Comparison of ENCODE assay signal across 8 cellular contexts in genomic region chr2:48448274-48449061, GRCh38. TPM values are rescaled to one million over a fixed set of nuclear protein-coding genes. Genes with fewer than 3 reads are reported as not detected.
DNase-seq lines count a peak whose midpoint lies in the region; ATAC-seq, FAIRE-seq and TF ChIP-seq lines count a peak whose summit lies in the region.

No MANE protein-coding gene starts in this region.

- POLR2A ChIA-PET in IMR-90 (lab: Charles Lee; ENCODE audit: unreplicated experiment), result no interaction called here

- H3K27me3 Mint-ChIP-seq in CD4-positive, CD25-positive, alpha-beta regulatory T cell, result no peaks in the 10 kb centered on the region

- peaks cover 23% of the 10 kb centered on the region for H3K36me3 ChIP-seq in CD4-positive, CD25-positive, alpha-beta regulatory T cell (ENCODE audit: control insufficient read depth, insufficient read depth, low read length)
- H3K36me3 ChIP-seq in IMR-90 (ENCODE audit: control insufficient read depth, insufficient read depth, low read length) (peaks cover 9% of the 10 kb centered on the region), adipocyte (ENCODE audit: control insufficient read depth, insufficient read depth, low read length, severe bottlenecking) (peaks cover 9% of the 10 kb centered on the region)

- H2AK5ac ChIP-seq in IMR-90 (ENCODE audit: low read depth, low read length), result no peak overlapping the region

- H3K27ac Mint-ChIP-seq in CD4-positive, CD25-positive, alpha-beta regulatory T cell, result peak overlapping the region; percentile 48 to 95 (median 79)

- no peak overlapping the region for H4K5ac ChIP-seq in IMR-90 (ENCODE audit: low read depth, low read length)

- no peak overlapping the region for H2BK120ac ChIP-seq in IMR-90 (ENCODE audit: low read depth, low read length)

- H3K27ac ChIP-seq in CD4-positive, CD25-positive, alpha-beta regulatory T cell (ENCODE audit: insufficient read depth, low read length, poor library complexity, severe bottlenecking), result peak overlapping the region; percentile 63
- no peak overlapping the region for H3K27ac ChIP-seq in IMR-90 (ENCODE audit: insufficient read depth, low read length)

- H2AK9ac ChIP-seq in IMR-90 (replicated peaks; ENCODE audit: low read depth, low read length, poor library complexity), result no peak overlapping the region

- H2AFZ ChIP-seq in IMR-90 (replicated peaks; ENCODE audit: low read length, poor library complexity), result no peak overlapping the region

- H3K23ac ChIP-seq in IMR-90 (ENCODE audit: low read depth, low read length), result no peak overlapping the region

- peak in 2 of 3 donors; percentile 44 to 73 for DNase-seq in CD4-positive, CD25-positive, alpha-beta regulatory T cell
- DNase-seq in IMR-90 (peak; percentile 71), adipocyte (ENCODE audit: low read depth) (peak; percentile 82), medulla oblongata (ENCODE audit: extremely low spot score) (peak; percentile 50), cerebellum (ENCODE audit: low spot score) (no peak), NCI-H526 treated with DMSO at 0.1 percent for 48 hours (lab: John Stamatoyannopoulos, UW) (no peak), urothelium cell line (ENCODE audit: low spot score) (no peak)

- H2BK15ac ChIP-seq in IMR-90 (ENCODE audit: low read depth, low read length), result no peak overlapping the region

- dilution Hi-C loops in IMR-90 (cut with HindIII; ENCODE audit: low sequenced_read_pairs, unreplicated experiment), result no loop called here

- TF ChIP-seq POLR2A in IMR-90 (IDR thresholded peaks at IDR 0.05; ENCODE audit: low read depth, low read length), result no peak

- H4K20me1 ChIP-seq in IMR-90 (ENCODE audit: insufficient read depth, low read length), result no peaks in the 10 kb centered on the region

- no CpG with 5 or more reads among the region's 5 CpGs for WGBS in IMR-90 (ENCODE audit: extremely low coverage in 2 of 2, insufficient read length in 1 of 2), 2 experiments

- 0 out of 2 replicates have a peak overlapping the region, but pooled peaks have one; percentile 42 for H3K4me2 ChIP-seq in IMR-90 (ENCODE audit: low read depth, low read length)

- CTCF ChIA-PET in IMR-90 (lab: Yijun Ruan, JAX), result interaction anchor here (0.7 to 1.0 kb wide), 2 partner anchors 67 to 162 kb away, joined by 3 read pairs; no protein-coding TSS in a partner anchor

- peak overlapping the region; percentile 65 for H3K4me3 ChIP-seq in CD4-positive, CD25-positive, alpha-beta regulatory T cell (ENCODE audit: low read depth, low read length)
- H3K4me3 ChIP-seq in IMR-90 (ENCODE audit: insufficient read depth, low read depth, low read length), result no peak overlapping the region
- peak overlapping the region; percentile 60 for H3K4me3 ChIP-seq in adipocyte (ENCODE audit: low read length)

- no peak overlapping the region for H2BK20ac ChIP-seq in IMR-90 (ENCODE audit: low read depth, low read length)

- H3K36me3 Mint-ChIP-seq in CD4-positive, CD25-positive, alpha-beta regulatory T cell, result peaks cover 17% of the 10 kb centered on the region

- no peak overlapping the region for H4K8ac ChIP-seq in IMR-90 (ENCODE audit: low read depth in 2 of 2, low read length in 2 of 2)

- no peaks in the 10 kb centered on the region for H3K9me3 ChIP-seq in CD4-positive, CD25-positive, alpha-beta regulatory T cell (ENCODE audit: control insufficient read depth in 2 of 2, low read length in 2 of 2)
- H3K9me3 ChIP-seq in IMR-90 (ENCODE audit: control insufficient read depth, insufficient read depth, low read length) (no peaks in the 10 kb centered on the region), adipocyte (ENCODE audit: control insufficient read depth, low read length) (no peaks in the 10 kb centered on the region)

- no peak overlapping the region for H3K56ac ChIP-seq in IMR-90 (ENCODE audit: extremely low read depth, insufficient read depth, low read length)

- H3K9me3 Mint-ChIP-seq in CD4-positive, CD25-positive, alpha-beta regulatory T cell, result no peaks in the 10 kb centered on the region

- no TSS peak for BruUV-seq in IMR-90 (replicated peaks; lab: Mats Ljungman, UMichigan)

- in situ Hi-C loops in IMR-90 (cut with MboI; ENCODE audit: low sequenced_read_pairs), result no loop called here

- H3K27me3 ChIP-seq in CD4-positive, CD25-positive, alpha-beta regulatory T cell (ENCODE audit: control insufficient read depth, insufficient read depth, low read length), result no peaks in the 10 kb centered on the region
- H3K27me3 ChIP-seq in IMR-90 (ENCODE audit: control insufficient read depth, insufficient read depth, low read length) (no peaks in the 10 kb centered on the region), adipocyte (replicated peaks; ENCODE audit: control insufficient read depth, insufficient read depth, low read length) (no peaks in the 10 kb centered on the region)

- no peak overlapping the region for H2BK5ac ChIP-seq in IMR-90 (ENCODE audit: low read depth, low read length, poor library complexity, severe bottlenecking)

- peak overlapping the region; percentile 23 to 83 (median 74) for H3K4me3 Mint-ChIP-seq in CD4-positive, CD25-positive, alpha-beta regulatory T cell

- peaks cover 22 to 58% (median 44%) of the 10 kb centered on the region in 4 donors for H3K4me1 Mint-ChIP-seq in CD4-positive, CD25-positive, alpha-beta regulatory T cell

- FAIRE-seq in urothelium cell line (lab: Jason Lieb, UNC), result no peak

- H3K14ac ChIP-seq in IMR-90 (replicated peaks; ENCODE audit: low read depth, low read length), result no peak overlapping the region

- H3K79me1 ChIP-seq in IMR-90 (ENCODE audit: low read depth in 1 of 2, low read length in 2 of 2), result peaks cover 20 to 42% of the 10 kb centered on the region in 2 experiments

- H3K4me1 ChIP-seq in CD4-positive, CD25-positive, alpha-beta regulatory T cell (ENCODE audit: control insufficient read depth, insufficient read depth, low read length, poor library complexity, severe bottlenecking), result peaks cover 58% of the 10 kb centered on the region
- H3K4me1 ChIP-seq in IMR-90 (ENCODE audit: control insufficient read depth, insufficient read depth, low read length), result no peaks in the 10 kb centered on the region; the same call in 1 of the 2 replicates
- peaks cover 40% of the 10 kb centered on the region for H3K4me1 ChIP-seq in adipocyte (ENCODE audit: control insufficient read depth, insufficient read depth, low read length)

- intact Hi-C loops in IMR-90 (cut with micrococcal nuclease), result no loop called here

- H3K9ac ChIP-seq in IMR-90 (ENCODE audit: low read depth, low read length) (no peak overlapping the region), adipocyte (ENCODE audit: low read length) (peak overlapping the region; percentile 77)

- H3K18ac ChIP-seq in IMR-90 (ENCODE audit: low read depth, low read length), result no peak overlapping the region

- no peaks in the 10 kb centered on the region; the same call in 1 of the 2 replicates for H3K9me1 ChIP-seq in IMR-90 (ENCODE audit: insufficient read depth, low read length)

- no peak for TF ChIP-seq CTCF in IMR-90 (conservative IDR thresholded peaks at IDR 0.05; ENCODE audit: low read depth, low read length)

- H4K91ac ChIP-seq in IMR-90 (ENCODE audit: insufficient read depth, low read depth, low read length), result no peak overlapping the region

- no peak for TF ChIP-seq RAD21 in IMR-90 (IDR thresholded peaks at IDR 0.05; ENCODE audit: low read length)

- no peak overlapping the region for H3K4ac ChIP-seq in IMR-90 (ENCODE audit: low read depth, low read length)

- peak; percentile 78 to 82 for ATAC-seq in CD4-positive, CD25-positive, alpha-beta regulatory T cell (ENCODE audit: low read depth in 2 of 2)
- ATAC-seq in GM19452 (IDR thresholded peaks at IDR 0.05; ENCODE audit: unreplicated experiment) (peak; percentile 41), IMR-90 (ENCODE audit: low read depth) (peak; percentile 57)

TF ChIP-seq in IMR-90, 13 proteins besides CTCF, POLR2A, EP300 and RAD21:
- no peak for TF ChIP-seq MAZ (IDR thresholded peaks at IDR 0.05; ENCODE audit: borderline replicate concordance, low read depth, low read length)
- peak; percentile 79 for TF ChIP-seq CEBPB (IDR thresholded peaks at IDR 0.05; ENCODE audit: low read depth, low read length)

RNA-seq across cellular contexts. Expression of gene PPP1R21, which starts 7.9 kb away (rescaled TPM):
- total RNA-seq in CD4-positive, CD25-positive, alpha-beta regulatory T cell, result 35.5 TPM
- polyA plus RNA-seq in CD4-positive, CD25-positive, alpha-beta regulatory T cell, result 10 to 100 TPM; 18.2 to 26.3 (median 21.3) TPM
- 12.4 and 12.8 TPM in 2 replicates for total RNA-seq in IMR-90 (2012; rRNA removed)
- 10.6 and 12.7 TPM in 2 replicates for polyA plus RNA-seq in IMR-90 (2012; rRNA removed)
- 1.9 and 6.5 TPM in 2 replicates for polyA plus RNA-seq in IMR-90 (2012; cell fraction: cytosol; rRNA removed)
- 3.0 and 21.3 TPM in 2 replicates for polyA plus RNA-seq in IMR-90 (2012; cell fraction: nucleus; rRNA removed; ENCODE audit: low replicate concordance)
- 35.0 TPM for total RNA-seq in cerebellum

Comparison
In these comparisons a context has a peak if more than half of its experiments do, and no peak if none do; other contexts are left out.
1. DNase-seq: peak in CD4-positive, CD25-positive, alpha-beta regulatory T cell (2 of 3), IMR-90 (single experiment), adipocyte (single experiment) and medulla oblongata (single experiment); none in cerebellum (single experiment), NCI-H526 treated with DMSO at 0.1 percent for 48 hours (single experiment) and urothelium cell line (single experiment).
2. Peak in every context shown above with its lines, with median percentiles within 50 percentile points of each other: ATAC-seq.